ENCODE assay signal across 11 cellular contexts in genomic region chr16:29826342-29826695, GRCh38. TPM values are rescaled to one million over a fixed set of nuclear protein-coding genes. Genes with fewer than 3 reads are reported as not detected.
DNase-seq lines count a peak whose midpoint lies in the region; ATAC-seq and TF ChIP-seq lines count a peak whose summit lies in the region.
"Had no signal": no experiment of that assay in that cellular context is flagged by ENCODE, and none has a peak within 500 bp of the region (broad histone marks: within the 10 kb centered on the region; RNA-seq: fewer than 3 reads in every experiment).

No MANE protein-coding gene starts in this region.

- H3K27me3 Mint-ChIP-seq in T-cell: no peaks in the 10 kb centered on the region

- peaks cover 70 to 92% (median 85%) of the 10 kb centered on the region in 3 donors for H3K4me1 Mint-ChIP-seq in T-cell

- no peak for TF ChIP-seq CTCF in DND-41 (IDR thresholded peaks at IDR 0.05; ENCODE audit: borderline replicate concordance, extremely low read depth, low read length, poor library complexity, severe bottlenecking)
- no peak for TF ChIP-seq CTCF in esophagus muscularis mucosa (IDR thresholded peaks at IDR 0.05)
- TF ChIP-seq CTCF in smooth muscle cell (IDR thresholded peaks at IDR 0.05; ENCODE audit: borderline replicate concordance, insufficient read depth, poor library complexity, severe bottlenecking): no peak

- H3K4me2 ChIP-seq in DND-41 (ENCODE audit: insufficient read depth, low read length) (peak overlapping the region; percentile 42), smooth muscle cell (no peak overlapping the region)

- TF ChIP-seq EP300 in esophagus muscularis mucosa (IDR thresholded peaks at IDR 0.05): no peak

- ATAC-seq in DND-41 (ENCODE audit: insufficient read depth, low read depth) (no peak), T-cell (replicated peaks in 1 of 4) (no peak), HG02610 (IDR thresholded peaks at IDR 0.05; ENCODE audit: unreplicated experiment) (no peak)

- H3K36me3 Mint-ChIP-seq in T-cell: no peaks in the 10 kb centered on the region

- H3K4me3 ChIP-seq in DND-41 (ENCODE audit: low read depth in 1 of 2, low read length in 2 of 2): no peak overlapping the region
- no peak overlapping the region for H3K4me3 ChIP-seq in esophagus muscularis mucosa
- no peak overlapping the region for H3K4me3 ChIP-seq in smooth muscle cell

- CTCF ChIA-PET in T-cell (lab: Charles Lee): interaction anchor here (0.7 to 2.5 kb wide), 6 partner anchors 9 to 22 kb away, joined by 3 to 7 read pairs (median 6); partner anchors contain the start of gene PAGR1 (in 1 of the 2)

- H3K27ac ChIP-seq in DND-41 (ENCODE audit: low read length): no peak overlapping the region
- peak overlapping the region; percentile 55 to 76 (median 72) for H3K27ac ChIP-seq in esophagus muscularis mucosa (replicated peaks in 1 of 4)
- H3K27ac ChIP-seq in smooth muscle cell (ENCODE audit: low read depth): peak overlapping the region; percentile 86

- H3F3A ChIP-seq in smooth muscle cell (ENCODE audit: low read depth): peaks cover 16% of the 10 kb centered on the region

- H3K4me1 ChIP-seq in DND-41 (ENCODE audit: insufficient read depth, low read length) (peaks cover 27% of the 10 kb centered on the region), esophagus muscularis mucosa (peaks cover 49 to 90% (median 81%) of the 10 kb centered on the region in 4 donors), smooth muscle cell (ENCODE audit: low read depth) (peaks cover 24% of the 10 kb centered on the region)

- H3K27me3 ChIP-seq in DND-41 (ENCODE audit: insufficient read depth, low read length, poor library complexity) (no peaks in the 10 kb centered on the region), esophagus muscularis mucosa (no peaks in the 10 kb centered on the region), smooth muscle cell (ENCODE audit: low read depth) (no peaks in the 10 kb centered on the region)

- no peaks in the 10 kb centered on the region for H3K79me2 ChIP-seq in DND-41 (ENCODE audit: insufficient read depth, low read length)
- H3K79me2 ChIP-seq in smooth muscle cell (ENCODE audit: low read depth): peaks cover 44% of the 10 kb centered on the region

- no peak overlapping the region for H3K9ac ChIP-seq in DND-41 (ENCODE audit: low read depth, low read length)
- no peak overlapping the region for H3K9ac ChIP-seq in smooth muscle cell (ENCODE audit: low read depth)

- H3K36me3 ChIP-seq in DND-41 (ENCODE audit: insufficient read depth, low read length) (no peaks in the 10 kb centered on the region), esophagus muscularis mucosa (peaks cover 12 to 17% (median 14%) of the 10 kb centered on the region in 4 donors), smooth muscle cell (ENCODE audit: low read depth) (no peaks in the 10 kb centered on the region)

- TF ChIP-seq POLR2A in esophagus muscularis mucosa (IDR thresholded peaks at IDR 0.05; ENCODE audit: low read depth): no peak

- H4K20me1 ChIP-seq in DND-41 (ENCODE audit: insufficient read depth, low read length) (peaks cover 4% of the 10 kb centered on the region), smooth muscle cell (ENCODE audit: low read depth) (peaks cover 72% of the 10 kb centered on the region)

- no peak for DNase-seq in DND-41
- no peak for DNase-seq in T-cell
- DNase-seq in esophagus muscularis mucosa (ENCODE audit: extremely low spot score): no peak
- DNase-seq in smooth muscle cell (lab: John Stamatoyannopoulos, UW; ENCODE audit: unreplicated experiment): no peak
- no peak for DNase-seq in RPMI8226
- no peak for DNase-seq in H4 (ENCODE audit: low spot score)
- DNase-seq: activated CD4-positive, alpha-beta T cell treated with anti-CD3 and anti-CD28 coated beads for 48 hours; DMS53; MV-4-11; SHP77 treated with DMSO at 0.1 percent for 48 hours had no signal

- H3K4me3 Mint-ChIP-seq in T-cell: peak overlapping the region; percentile 68 to 79 (median 76)

- no peaks in the 10 kb centered on the region for H3K9me3 Mint-ChIP-seq in T-cell

- H3K9me3 ChIP-seq in DND-41 (ENCODE audit: insufficient read depth, low read length, severe bottlenecking): no peaks in the 10 kb centered on the region
- H3K9me3 ChIP-seq in esophagus muscularis mucosa: no peaks in the 10 kb centered on the region
- no peaks in the 10 kb centered on the region for H3K9me3 ChIP-seq in smooth muscle cell (replicated peaks; ENCODE audit: low read depth)

- no peak overlapping the region for H2AFZ ChIP-seq in DND-41 (ENCODE audit: low read depth, low read length)
- H2AFZ ChIP-seq in smooth muscle cell (ENCODE audit: low read depth): no peak overlapping the region

- POLR2A ChIA-PET in T-cell (lab: Charles Lee): interaction anchor here (0.6 to 1.0 kb wide), 2 partner anchors 19 to 104 kb away, joined by 3 to 10 read pairs; no protein-coding TSS in a partner anchor

- intact Hi-C loops in esophagus muscularis mucosa (cut with DNase I): no loop called here

- peak overlapping the region; percentile 96 for H3K27ac Mint-ChIP-seq in T-cell

- 85% methylated on average over 8 of the region's 8 CpGs for WGBS in esophagus muscularis mucosa
- WGBS in smooth muscle cell (ENCODE audit: low lambda C conversion rate): 97% methylated on average over 8 of the region's 8 CpGs

RNA-seq across cellular contexts. Expression of gene MVP, which starts 6.1 kb away (rescaled TPM):
- total RNA-seq in T-cell (100 to 1,000 TPM; 140 to 173 (median 158) TPM), esophagus muscularis mucosa (100 to 1,000 TPM; 101 to 156 (median 123) TPM), smooth muscle cell (47.5 and 57.4 TPM in 2 replicates)
- 110 and 123 TPM in 2 replicates for polyA plus RNA-seq in smooth muscle cell
- total RNA-seq in H4 (2014; rRNA removed; shearing (Covaris generic)): 83.0 and 87.2 TPM in 2 replicates

RNA-seq across cellular contexts. Expression of gene PAGR1, which starts 10.4 kb away (rescaled TPM):
- total RNA-seq in T-cell (10 to 100 TPM; 16.0 to 47.2 (median 40.6) TPM), esophagus muscularis mucosa (10 to 100 TPM; 20.9 to 26.9 (median 26.5) TPM), smooth muscle cell (15.6 and 21.1 TPM in 2 replicates)
- polyA plus RNA-seq in smooth muscle cell: 34.5 and 44.8 TPM in 2 replicates
- total RNA-seq in H4 (2014; rRNA removed; shearing (Covaris generic)): 43.4 and 46.3 TPM in 2 replicates

RNA-seq across cellular contexts. Expression of gene PRRT2, which starts 14.3 kb away (rescaled TPM):
- total RNA-seq in T-cell (1 to 10 TPM; 2.4 to 7.9 (median 4.4) TPM), esophagus muscularis mucosa (10 to 100 TPM in 1 of 4 donors, 1 to 10 TPM in 3; 3.6 to 11.2 (median 6.7) TPM), smooth muscle cell (12.2 and 25.9 TPM in 2 replicates)
- 12.2 and 20.1 TPM in 2 replicates for polyA plus RNA-seq in smooth muscle cell
- total RNA-seq in H4 (2014; rRNA removed; shearing (Covaris generic)): 0.14 and 1.0 TPM in 2 replicates

RNA-seq across cellular contexts. Expression of gene MAZ, which starts 20.0 kb away (rescaled TPM):
- total RNA-seq in T-cell: 100 to 1,000 TPM; 240 to 326 (median 305) TPM
- 100 to 1,000 TPM; 120 to 284 (median 158) TPM for total RNA-seq in esophagus muscularis mucosa
- 77.2 and 104 TPM in 2 replicates for total RNA-seq in smooth muscle cell
- 215 and 229 TPM in 2 replicates for polyA plus RNA-seq in smooth muscle cell
- total RNA-seq in H4 (2014; rRNA removed; shearing (Covaris generic)): 84.6 and 135 TPM in 2 replicates

RNA-seq across cellular contexts. Expression of gene KIF22, which starts 35.8 kb away (rescaled TPM):
- total RNA-seq in T-cell: 10 to 100 TPM; 84.1 to 95.2 (median 84.9) TPM
- total RNA-seq in esophagus muscularis mucosa: 10 to 100 TPM; 10.8 to 12.3 (median 11.8) TPM
- total RNA-seq in smooth muscle cell: 16.0 and 19.8 TPM in 2 replicates
- 33.5 and 35.7 TPM in 2 replicates for polyA plus RNA-seq in smooth muscle cell
- total RNA-seq in H4 (2014; rRNA removed; shearing (Covaris generic)): 60.9 and 72.7 TPM in 2 replicates
